1 cellular context compared by ENCODE assay signal in genomic region chr4:4334798-4335520, GRCh38.
TF ChIP-seq lines count a peak whose summit lies in the region.

No MANE protein-coding gene starts in this region.

TF ChIP-seq in GM12878, 131 proteins besides CTCF, POLR2A, EP300 and RAD21 (continued from another document):
- TF ChIP-seq MTA3 (IDR thresholded peaks at IDR 0.05; ENCODE audit: borderline replicate concordance, low read length) (no peak), YY1 (IDR thresholded peaks at IDR 0.05; ENCODE audit: low read depth, low read length) (0 out of 2 replicates have a peak, but pooled peaks have one; percentile 20), CBX3 (IDR thresholded peaks at IDR 0.05; ENCODE audit: borderline replicate concordance, low read depth) (no peak), NR2C2 (IDR thresholded peaks at IDR 0.05; ENCODE audit: borderline replicate concordance, control insufficient read depth, insufficient read length, low read depth) (no peak), MXI1 (IDR thresholded peaks at IDR 0.05; ENCODE audit: low read depth, low read length) (no peak), MEF2A (IDR thresholded peaks at IDR 0.05; ENCODE audit: insufficient read depth, low read depth, low read length) (no peak), CEBPB (IDR thresholded peaks at IDR 0.05; ENCODE audit: borderline replicate concordance in 1 of 2, low read depth in 2 of 2, low read length in 2 of 2) (no peak), ATF3 (IDR thresholded peaks at IDR 0.05; ENCODE audit: borderline replicate concordance, extremely low read depth, low read depth, low read length) (no peak), ZNF24 (IDR thresholded peaks at IDR 0.05) (no peak), SUPT20H (IDR thresholded peaks at IDR 0.05; ENCODE audit: borderline replicate concordance, control insufficient read depth, low read depth, low read length) (no peak), RUNX3 (IDR thresholded peaks at IDR 0.05; ENCODE audit: low read length) (0 out of 2 replicates have a peak, but pooled peaks have one; percentile 21), SPI1 (IDR thresholded peaks at IDR 0.05; ENCODE audit: borderline replicate concordance, insufficient read depth, low read depth, low read length) (no peak), SMAD5 (IDR thresholded peaks at IDR 0.05; ENCODE audit: low read depth) (no peak), USF1 (IDR thresholded peaks at IDR 0.05; ENCODE audit: borderline replicate concordance, extremely low read length, insufficient read depth, low read depth, low read length) (no peak), MAX (IDR thresholded peaks at IDR 0.05; ENCODE audit: low read depth, low read length) (no peak)
